ENCODE assay signal across 2 cellular contexts in the genomic region with DNA sequence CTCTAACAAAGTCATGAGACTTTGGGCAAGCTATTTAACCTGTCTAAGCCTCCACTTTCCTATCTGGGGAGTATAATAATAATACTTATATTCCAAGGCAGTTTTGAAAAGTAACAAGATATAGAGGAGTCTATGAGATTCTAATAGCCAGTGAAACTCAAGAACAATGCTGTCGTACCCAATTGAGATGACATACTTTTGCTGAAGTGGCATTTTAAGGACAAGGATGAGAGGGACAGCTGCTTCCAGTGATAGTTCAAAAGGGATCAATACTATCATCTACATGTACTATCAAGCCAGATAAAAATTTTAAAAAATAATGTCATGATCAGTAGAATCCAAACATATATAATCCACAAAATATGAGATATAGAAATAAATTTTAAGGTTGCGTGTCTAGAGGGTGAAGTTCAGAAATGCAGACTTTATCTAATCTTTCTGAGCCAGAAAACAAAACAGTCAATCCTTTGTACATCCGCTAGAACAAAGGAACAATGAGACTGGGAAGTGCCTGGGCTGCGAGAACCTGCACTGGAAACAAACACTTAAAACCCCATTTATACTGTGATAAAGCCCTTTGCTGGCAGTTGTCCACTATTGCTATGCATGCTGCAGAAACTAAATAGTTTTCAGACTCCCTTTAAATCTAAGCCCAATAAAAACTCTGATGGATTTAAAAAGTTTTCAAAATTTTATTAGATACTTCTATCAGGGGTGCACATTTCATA.
TF ChIP-seq lines count a peak whose summit lies in the region.

No MANE protein-coding gene starts in this region.

TF ChIP-seq in SK-N-SH, 30 proteins besides CTCF, POLR2A, EP300 and RAD21 (continued from another document):
- no peak for TF ChIP-seq IRF3 (IDR thresholded peaks at IDR 0.05; ENCODE audit: low read depth, low read length)
- TF ChIP-seq ELF1 (IDR thresholded peaks at IDR 0.05): no peak
- TF ChIP-seq PBX3 (IDR thresholded peaks at IDR 0.05): no peak
- no peak for TF ChIP-seq EZH2phosphoT487 (IDR thresholded peaks at IDR 0.05; ENCODE audit: borderline replicate concordance, low read depth)
- TF ChIP-seq POLR2AphosphoS5 (IDR thresholded peaks at IDR 0.05; ENCODE audit: low read depth, low read length): no peak
- TF ChIP-seq NRF1 (IDR thresholded peaks at IDR 0.05; ENCODE audit: low read depth, low read length): no peak

TF ChIP-seq in SK-N-SH treated with all-trans-retinoic acid at 6 μM for 48 hours, 23 proteins besides CTCF, POLR2A, EP300 and RAD21:
- TF ChIP-seq, protein P1, sequence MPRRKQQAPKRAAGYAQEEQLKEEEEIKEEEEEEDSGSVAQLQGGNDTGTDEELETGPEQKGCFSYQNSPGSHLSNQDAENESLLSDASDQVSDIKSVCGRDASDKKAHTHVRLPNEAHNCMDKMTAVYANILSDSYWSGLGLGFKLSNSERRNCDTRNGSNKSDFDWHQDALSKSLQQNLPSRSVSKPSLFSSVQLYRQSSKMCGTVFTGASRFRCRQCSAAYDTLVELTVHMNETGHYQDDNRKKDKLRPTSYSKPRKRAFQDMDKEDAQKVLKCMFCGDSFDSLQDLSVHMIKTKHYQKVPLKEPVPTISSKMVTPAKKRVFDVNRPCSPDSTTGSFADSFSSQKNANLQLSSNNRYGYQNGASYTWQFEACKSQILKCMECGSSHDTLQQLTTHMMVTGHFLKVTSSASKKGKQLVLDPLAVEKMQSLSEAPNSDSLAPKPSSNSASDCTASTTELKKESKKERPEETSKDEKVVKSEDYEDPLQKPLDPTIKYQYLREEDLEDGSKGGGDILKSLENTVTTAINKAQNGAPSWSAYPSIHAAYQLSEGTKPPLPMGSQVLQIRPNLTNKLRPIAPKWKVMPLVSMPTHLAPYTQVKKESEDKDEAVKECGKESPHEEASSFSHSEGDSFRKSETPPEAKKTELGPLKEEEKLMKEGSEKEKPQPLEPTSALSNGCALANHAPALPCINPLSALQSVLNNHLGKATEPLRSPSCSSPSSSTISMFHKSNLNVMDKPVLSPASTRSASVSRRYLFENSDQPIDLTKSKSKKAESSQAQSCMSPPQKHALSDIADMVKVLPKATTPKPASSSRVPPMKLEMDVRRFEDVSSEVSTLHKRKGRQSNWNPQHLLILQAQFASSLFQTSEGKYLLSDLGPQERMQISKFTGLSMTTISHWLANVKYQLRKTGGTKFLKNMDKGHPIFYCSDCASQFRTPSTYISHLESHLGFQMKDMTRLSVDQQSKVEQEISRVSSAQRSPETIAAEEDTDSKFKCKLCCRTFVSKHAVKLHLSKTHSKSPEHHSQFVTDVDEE (CRISPR knock-in tag; IDR thresholded peaks at IDR 0.05): no peak
- TF ChIP-seq GLIS3 (CRISPR knock-in tag; IDR thresholded peaks at IDR 0.05): no peak
- no peak for TF ChIP-seq PPARA (CRISPR knock-in tag; IDR thresholded peaks at IDR 0.05; ENCODE audit: borderline replicate concordance)
- no peak for TF ChIP-seq ZC3H10 (CRISPR knock-in tag; IDR thresholded peaks at IDR 0.05)
- TF ChIP-seq TCF4 (CRISPR knock-in tag; IDR thresholded peaks at IDR 0.05; ENCODE audit: borderline replicate concordance): no peak
- TF ChIP-seq ZNF565 (CRISPR knock-in tag; conservative IDR thresholded peaks at IDR 0.05; ENCODE audit: low read depth): no peak
- no peak for TF ChIP-seq ISL1 (CRISPR knock-in tag; IDR thresholded peaks at IDR 0.05)
- no peak for TF ChIP-seq CSDC2 (CRISPR knock-in tag; IDR thresholded peaks at IDR 0.05)
- TF ChIP-seq, protein P2, sequence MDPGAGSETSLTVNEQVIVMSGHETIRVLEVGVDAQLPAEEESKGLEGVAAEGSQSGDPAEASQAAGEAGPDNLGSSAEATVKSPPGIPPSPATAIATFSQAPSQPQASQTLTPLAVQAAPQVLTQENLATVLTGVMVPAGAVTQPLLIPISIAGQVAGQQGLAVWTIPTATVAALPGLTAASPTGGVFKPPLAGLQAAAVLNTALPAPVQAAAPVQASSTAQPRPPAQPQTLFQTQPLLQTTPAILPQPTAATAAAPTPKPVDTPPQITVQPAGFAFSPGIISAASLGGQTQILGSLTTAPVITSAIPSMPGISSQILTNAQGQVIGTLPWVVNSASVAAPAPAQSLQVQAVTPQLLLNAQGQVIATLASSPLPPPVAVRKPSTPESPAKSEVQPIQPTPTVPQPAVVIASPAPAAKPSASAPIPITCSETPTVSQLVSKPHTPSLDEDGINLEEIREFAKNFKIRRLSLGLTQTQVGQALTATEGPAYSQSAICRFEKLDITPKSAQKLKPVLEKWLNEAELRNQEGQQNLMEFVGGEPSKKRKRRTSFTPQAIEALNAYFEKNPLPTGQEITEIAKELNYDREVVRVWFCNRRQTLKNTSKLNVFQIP (CRISPR knock-in tag; IDR thresholded peaks at IDR 0.05; ENCODE audit: borderline replicate concordance, low read depth): no peak
- no peak for TF ChIP-seq ZFP3 (CRISPR knock-in tag; IDR thresholded peaks at IDR 0.05)
TF ChIP-seq in SK-N-SH treated with all-trans-retinoic acid at 6 μM for 48 hours: peak in this region for 0.
